ENCODE assay signal across 8 cellular contexts in the genomic region with DNA sequence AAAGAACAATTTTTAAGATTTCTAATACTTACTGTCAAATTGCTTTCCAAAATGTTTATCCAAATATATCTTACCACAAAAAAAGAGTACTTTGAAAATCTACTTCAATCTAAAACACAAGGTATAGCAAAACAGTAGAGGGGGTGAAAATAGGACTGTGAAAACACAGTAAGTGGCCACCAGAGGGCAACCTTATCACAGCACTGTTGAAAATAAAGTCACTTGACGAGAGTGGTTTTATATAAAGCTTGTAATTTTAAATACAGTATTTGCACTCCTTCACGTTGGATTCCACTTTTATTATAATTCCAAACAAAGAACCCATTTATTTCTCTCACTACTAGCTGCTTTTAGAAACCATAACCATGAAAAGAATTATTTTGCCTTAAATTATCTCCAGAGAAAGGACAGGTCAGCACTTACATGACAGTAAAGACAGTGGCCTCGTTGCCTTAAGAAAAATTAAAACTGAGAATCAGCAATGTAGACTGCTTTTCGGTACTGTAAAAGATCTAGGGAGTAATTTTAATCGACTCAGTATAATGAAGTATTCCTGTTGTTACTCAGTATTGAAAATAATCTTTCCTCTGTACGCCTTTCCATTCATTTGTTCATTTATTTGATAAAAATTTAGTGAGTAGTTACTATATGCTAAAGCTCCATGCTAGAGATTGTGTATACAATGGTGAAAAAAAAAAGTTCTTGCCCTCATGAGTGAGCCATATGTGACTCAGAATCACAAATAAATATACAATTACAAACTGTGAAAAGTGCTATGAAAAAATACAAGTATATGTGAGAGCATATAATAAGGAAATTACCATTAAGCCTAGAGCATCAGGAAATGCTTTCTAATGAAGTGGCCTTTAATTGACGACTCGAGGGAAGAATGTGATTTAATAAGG. TPM values are rescaled to one million over a fixed set of nuclear protein-coding genes. Genes with fewer than 3 reads are reported as not detected.
DNase-seq lines count a peak whose midpoint lies in the region; ATAC-seq, FAIRE-seq and TF ChIP-seq lines count a peak whose summit lies in the region.

No MANE protein-coding gene starts in this region.

- H3K9me3 ChIP-seq in psoas muscle: no peaks in the 10 kb centered on the region
- H3K9me3 ChIP-seq in aorta (ENCODE audit: control insufficient read depth, low read length): no peaks in the 10 kb centered on the region

- peak; percentile 87 for TF ChIP-seq CTCF in psoas muscle (IDR thresholded peaks at IDR 0.05)

- ATAC-seq in Right ventricle myocardium superior (ENCODE audit: poor library complexity) (peak; percentile 90), psoas muscle (peak; percentile 81 to 95 (median 83)), aorta (ENCODE audit: low FRiP score) (peak; percentile 70)

- H3K36me3 ChIP-seq in psoas muscle (ENCODE audit: insufficient read depth in 1 of 2, low read depth in 1 of 2) (no peaks in the 10 kb centered on the region), aorta (ENCODE audit: control insufficient read depth in 1 of 2, insufficient read depth in 2 of 2, low read length in 1 of 2) (peaks cover 0 to 4% of the 10 kb centered on the region in 2 donors)

- no peak overlapping the region for H3K4me3 ChIP-seq in psoas muscle
- no peak overlapping the region for H3K4me3 ChIP-seq in aorta (ENCODE audit: low read length in 2 of 2)

- peaks cover 3% of the 10 kb centered on the region for H3K4me1 ChIP-seq in psoas muscle
- no peaks in the 10 kb centered on the region for H3K4me1 ChIP-seq in aorta (ENCODE audit: control insufficient read depth in 1 of 2, insufficient read depth in 2 of 2, low read length in 2 of 2)

- peak; percentile 68 for DNase-seq in AG20443 (ENCODE audit: low spot score)
- peak; percentile 35 for DNase-seq in GM19239 (ENCODE audit: insufficient read length, low spot score)
- DNase-seq in NAMALWA (ENCODE audit: low spot score): peak; percentile 78
- DNase-seq in SKM-1 treated with dmso at 0.1 percent for 144 hours (lab: John Stamatoyannopoulos, UW; ENCODE audit: unreplicated experiment): peak; percentile 32
- peak; percentile 9 for DNase-seq in activated naive CD8-positive, alpha-beta T cell treated with anti-CD3 and anti-CD28 coated beads, Interleukin-2, amount 50 U/mL, for 16 hours (ENCODE audit: low read depth, low spot score)
- DNase-seq in Right ventricle myocardium superior: no peak
- DNase-seq in psoas muscle: no peak
- no peak for DNase-seq in aorta

- intact Hi-C loops in Right ventricle myocardium superior (cut with DNase I): loop anchor here (10.0 kb wide), 1 partner anchor 95 kb away; a partner anchor contains a TSS
- intact Hi-C loops in psoas muscle (cut with DNase I): loop anchor here (5.0 to 10.0 kb wide), 4 partner anchors 65 to 317 kb away; a partner anchor contains a TSS
- intact Hi-C loops in aorta (cut with DNase I): loop anchor here in 1 of 2 donors (10.0 kb wide), 1 partner anchor 95 kb away; a partner anchor contains a TSS

- peak; percentile 86 for FAIRE-seq in GM19239 (lab: Jason Lieb, UNC)

- H3K27ac ChIP-seq in psoas muscle: no peak overlapping the region
- H3K27ac ChIP-seq in aorta (ENCODE audit: low read depth in 1 of 2, low read length in 2 of 2): no peak overlapping the region

- H3K27me3 ChIP-seq in psoas muscle (ENCODE audit: insufficient read depth in 3 of 3, low read length in 2 of 3) (no peaks in the 10 kb centered on the region), aorta (ENCODE audit: control insufficient read depth in 1 of 2, insufficient read depth in 2 of 2, low read length in 1 of 2) (no peaks in the 10 kb centered on the region)

- WGBS in psoas muscle, 3 donors: 43 to 49% (median 44%) methylated on average over 8 of the region's 8 CpGs
- 53 to 55% methylated on average over 8 of the region's 8 CpGs for WGBS in aorta, 2 donors

RNA-seq across cellular contexts. Expression of a gene that starts 40.0 kb away (rescaled TPM):
- 74.0 TPM for total RNA-seq in Right ventricle myocardium superior
- total RNA-seq in psoas muscle: 10 to 100 TPM; 60.3 to 95.1 (median 73.3) TPM
- 10 to 100 TPM; 26.0 to 45.4 (median 40.9) TPM for polyA plus RNA-seq in psoas muscle
- total RNA-seq in aorta: 10 to 100 TPM; 54.9 to 77.7 TPM
- polyA plus RNA-seq in aorta: 100 to 1,000 TPM in 1 of 2 donors, 10 to 100 TPM in 1; 37.1 to 106 TPM

Comparison
In these comparisons a context has a peak if more than half of its experiments do, and no peak if none do; other contexts are left out.
1. DNase-seq: peak in AG20443 (single experiment), GM19239 (single experiment), NAMALWA (single experiment), SKM-1 treated with dmso at 0.1 percent for 144 hours (single experiment) and activated naive CD8-positive, alpha-beta T cell treated with anti-CD3 and anti-CD28 coated beads, Interleukin-2, amount 50 U/mL, for 16 hours (single experiment); none in Right ventricle myocardium superior (single experiment), psoas muscle (0 of 2) and aorta (0 of 2).
2. Peak in every context shown above with its lines, with median percentiles within 50 percentile points of each other: ATAC-seq.